Comparison of ENCODE assay signal across 2 cellular contexts in genomic region chr3:23618475-23618874, GRCh38.
DNase-seq lines count a peak whose midpoint lies in the region; ATAC-seq, FAIRE-seq and TF ChIP-seq lines count a peak whose summit lies in the region.
"Not testable (repeated sequence)": the region's sequence is repeated elsewhere in the genome, so short reads cannot be mapped to it uniquely, and the experiment has no call there.

No MANE protein-coding gene starts in this region.

- not testable (repeated sequence) for H4K20me1 ChIP-seq in K562 (replicated peaks; ENCODE audit: control insufficient read depth, insufficient read depth, low read length)

- H3K4me3 ChIP-seq in HEK293 (ENCODE audit: low read depth, low read length); K562: not testable (repeated sequence)

- H3K4me1 ChIP-seq in HEK293 (ENCODE audit: control insufficient read depth, insufficient read depth, low read length); K562 (replicated peaks in 1 of 2; ENCODE audit: control insufficient read depth in 2 of 2, insufficient read depth in 2 of 2, low read length in 2 of 2): not testable (repeated sequence)

- H3K79me2 ChIP-seq in K562 (ENCODE audit: control insufficient read depth, insufficient read depth, low read length): not testable (repeated sequence)

- not testable (repeated sequence) for TF ChIP-seq RAD21 in K562 (CRISPR knock-in tag; conservative IDR thresholded peaks at IDR 0.05 in 1 of 2, IDR thresholded peaks at IDR 0.05 in 1 of 2)

- H3K9me1 ChIP-seq in K562 (ENCODE audit: control insufficient read depth, insufficient read depth, low read length): not testable (repeated sequence)

- not testable (repeated sequence) for ATAC-seq in K562

- TF ChIP-seq EP300 in K562 (IDR thresholded peaks at IDR 0.05; ENCODE audit: low read length): not testable (repeated sequence)

- TF ChIP-seq POLR2A in K562 (conservative IDR thresholded peaks at IDR 0.05): not testable (repeated sequence)

- in situ Hi-C loops in K562 (cut with MboI): not testable (repeated sequence)

- H3K9ac ChIP-seq in K562 (ENCODE audit: insufficient read depth in 1 of 2, low read depth in 2 of 2, low read length in 2 of 2): not testable (repeated sequence)

- intact Hi-C loops in K562 (cut with micrococcal nuclease): not testable (repeated sequence)

- BruUV-seq in K562 (replicated peaks; lab: Mats Ljungman, UMichigan): not testable (repeated sequence)

- not testable (repeated sequence) for H3K9me3 ChIP-seq in HEK293 (ENCODE audit: control insufficient read depth, insufficient read depth, low read depth, low read length); K562 (replicated peaks; ENCODE audit: control insufficient read depth, insufficient read depth, low read depth, low read length)

- not testable (repeated sequence) for H3K36me3 ChIP-seq in HEK293 (ENCODE audit: control insufficient read depth in 2 of 2, insufficient read depth in 1 of 2, low read length in 2 of 2); K562 (ENCODE audit: control insufficient read depth, insufficient read depth, low read length)

- POLR2A ChIA-PET in HEK293 (lab: Yijun Ruan, JAX); K562 (lab: Yijun Ruan, JAX): not testable (repeated sequence)

- CTCF ChIA-PET in HEK293 (lab: Yijun Ruan, JAX); K562 (lab: Yijun Ruan, JAX; ENCODE audit: low intra/inter-chr PET ratio): not testable (repeated sequence)

- DNase-seq in K562 (ENCODE audit: extremely low read depth in 1 of 4, low spot score in 3 of 4): not testable (repeated sequence)

- not testable (repeated sequence) for H3K27me3 ChIP-seq in K562 (ENCODE audit: control insufficient read depth in 2 of 2, insufficient read depth in 2 of 2, low read length in 2 of 2)

- FAIRE-seq in K562 (lab: Jason Lieb, UNC): not testable (repeated sequence)

- not testable (repeated sequence) for H3K27ac ChIP-seq in HEK293 (ENCODE audit: extremely low read depth, low read depth, low read length); K562 (ENCODE audit: extremely low read depth, low read depth, low read length)

- WGBS in K562 (ENCODE audit: insufficient coverage, low coverage, missing lambda C conversion rate): 0% methylated on average over 2 of the region's 2 CpGs

- H2AFZ ChIP-seq in K562 (ENCODE audit: low read depth, low read length): not testable (repeated sequence)

- H3K4me2 ChIP-seq in K562 (ENCODE audit: insufficient read depth, low read length): not testable (repeated sequence)

- TF ChIP-seq CTCF in HEK293 (tag by site-specific recombination; IDR thresholded peaks at IDR 0.05); K562 (IDR thresholded peaks at IDR 0.05 in 2 of 3, conservative IDR thresholded peaks at IDR 0.05 in 1 of 3; ENCODE audit: insufficient read depth in 2 of 3, low read depth in 1 of 3, low read length in 3 of 3): not testable (repeated sequence)

TF ChIP-seq in HEK293, 187 proteins besides CTCF, POLR2A, EP300 and RAD21:
- TF ChIP-seq ZNF580 (tag by site-specific recombination; IDR thresholded peaks at IDR 0.05): peak; percentile 69; the same call in 1 of the 2 replicates
- TF ChIP-seq ZNF146 (tag by site-specific recombination; IDR thresholded peaks at IDR 0.05): peak; percentile 95

TF ChIP-seq in K562, 482 proteins besides CTCF, POLR2A, EP300 and RAD21:
- TF ChIP-seq ZNF146 (CRISPR knock-in tag; IDR thresholded peaks at IDR 0.05; ENCODE audit: unreplicated experiment): peak; percentile 50
